In genomic region chr12:102521662-102522277, GRCh38 we compare ENCODE assay signal across 37 cellular contexts. TPM values are rescaled to one million over a fixed set of nuclear protein-coding genes. Genes with fewer than 3 reads are reported as not detected.
"Had no signal": no experiment of that assay in that cellular context is flagged by ENCODE, and none has a peak within 500 bp of the region (broad histone marks: within the 10 kb centered on the region; RNA-seq: fewer than 3 reads in every experiment).

No MANE protein-coding gene starts in this region.

- H3K36me3 ChIP-seq: ascending aorta, cardiac muscle cell had no signal

- H3K4me1 Mint-ChIP-seq: activated B cell treated with CpG ODN at 0.5 μM for 24 hours; activated CD4-positive, alpha-beta memory T cell treated with anti-CD3 and anti-CD28 coated beads, Interleukin-2, amount 10 ng/mL, durations not matched to agents 7 days and 5 days; activated CD8-positive, alpha-beta memory T cell treated with anti-CD3 and anti-CD28 coated beads, Interleukin-2, amount 10 ng/mL, durations not matched to agents 7 days and 5 days; activated naive CD4-positive, alpha-beta T cell treated with anti-CD3 and anti-CD28 coated beads, Interleukin-2, amount 50 U/mL, for 24 hours; activated naive CD8-positive, alpha-beta T cell treated with anti-CD3 and anti-CD28 coated beads, Interleukin-2, amount 10 ng/mL, durations not matched to agents 7 days and 5 days; central memory CD8-positive, alpha-beta T cell had no signal

- DNase-seq: activated B cell treated with CpG ODN at 0.5 μM for 24 hours; activated CD4-positive, alpha-beta memory T cell treated with anti-CD3 and anti-CD28 coated beads, Interleukin-2, amount 10 ng/mL, durations not matched to agents 7 days and 5 days; activated CD4-positive, alpha-beta T cell treated with anti-CD3 and anti-CD28 coated beads for 1 hour; activated CD4-positive, alpha-beta T cell treated with anti-CD3 and anti-CD28 coated beads for 48 hours; activated CD8-positive, alpha-beta memory T cell treated with anti-CD3 and anti-CD28 coated beads for 24 hours; activated CD8-positive, alpha-beta memory T cell treated with anti-CD3 and anti-CD28 coated beads, Interleukin-2, amount 10 ng/mL, durations not matched to agents 7 days and 5 days; activated CD8-positive, alpha-beta memory T cell treated with anti-CD3 and anti-CD28 coated beads, Interleukin-2, amount 50 U/mL, for 48 hours; activated effector memory CD4-positive, alpha-beta T cell treated with anti-CD3 and anti-CD28 coated beads, Interleukin-2, amount 50 U/mL, for 16 hours; activated naive CD4-positive, alpha-beta T cell treated with Interleukin-2 at 50 U/mL for 16 hours; activated naive CD8-positive, alpha-beta T cell treated with anti-CD3 and anti-CD28 coated beads, Interleukin-2, amount 10 ng/mL, durations not matched to agents 7 days and 5 days; activated T-cell treated with anti-CD3 and anti-CD28 coated beads, Interleukin-2, amount 50 U/mL, for 48 hours; amygdala; MM.1S; NCI-H1092 treated with DMSO at 0.1 percent for 48 hours; NCI-H1417; NCI-H187; NCI-H2029 treated with DMSO at 0.1 percent for 48 hours; NCI-H2107; NCI-H2171; NCI-H226; NCI-H446 treated with DMSO at 0.1 percent for 48 hours; NCI-H524; NK-92 treated with Interleukin-12 subunit alpha and Interleukin-12 subunit beta, amount 100 ng/mL, for 24 hours; PC-3; SIG-M5; SW 1271; T-helper 1 cell; T-helper 2 cell; T-helper 9 cell had no signal

- H3K36me3 Mint-ChIP-seq: activated CD8-positive, alpha-beta memory T cell treated with anti-CD3 and anti-CD28 coated beads, Interleukin-2, amount 10 ng/mL, durations not matched to agents 7 days and 5 days; activated naive CD4-positive, alpha-beta T cell treated with anti-CD3 and anti-CD28 coated beads, Interleukin-2, amount 50 U/mL, for 24 hours; activated naive CD8-positive, alpha-beta T cell treated with anti-CD3 and anti-CD28 coated beads, Interleukin-2, amount 10 ng/mL, durations not matched to agents 7 days and 5 days had no signal

- H3K4me1 ChIP-seq: ascending aorta had no signal

- H3K27ac Mint-ChIP-seq: activated B cell treated with CpG ODN at 0.5 μM for 24 hours; activated CD4-positive, alpha-beta memory T cell treated with anti-CD3 and anti-CD28 coated beads, Interleukin-2, amount 10 ng/mL, durations not matched to agents 7 days and 5 days; activated CD8-positive, alpha-beta memory T cell treated with anti-CD3 and anti-CD28 coated beads, Interleukin-2, amount 10 ng/mL, durations not matched to agents 7 days and 5 days; activated naive CD4-positive, alpha-beta T cell treated with anti-CD3 and anti-CD28 coated beads, Interleukin-2, amount 50 U/mL, for 24 hours; activated naive CD8-positive, alpha-beta T cell treated with anti-CD3 and anti-CD28 coated beads, Interleukin-2, amount 10 ng/mL, durations not matched to agents 7 days and 5 days had no signal

- H3K27ac ChIP-seq: ascending aorta, cardiac muscle cell, RWPE1, VCaP had no signal

- H3K4me3 Mint-ChIP-seq: activated B cell treated with CpG ODN at 0.5 μM for 24 hours; activated CD4-positive, alpha-beta memory T cell treated with anti-CD3 and anti-CD28 coated beads, Interleukin-2, amount 10 ng/mL, durations not matched to agents 7 days and 5 days; activated CD8-positive, alpha-beta memory T cell treated with anti-CD3 and anti-CD28 coated beads, Interleukin-2, amount 10 ng/mL, durations not matched to agents 7 days and 5 days; activated naive CD4-positive, alpha-beta T cell treated with anti-CD3 and anti-CD28 coated beads, Interleukin-2, amount 50 U/mL, for 24 hours; activated naive CD8-positive, alpha-beta T cell treated with anti-CD3 and anti-CD28 coated beads, Interleukin-2, amount 10 ng/mL, durations not matched to agents 7 days and 5 days; central memory CD8-positive, alpha-beta T cell had no signal

- H3K4me3 ChIP-seq: ascending aorta, cardiac muscle cell had no signal

- ATAC-seq: activated CD8-positive, alpha-beta memory T cell treated with anti-CD3 and anti-CD28 coated beads, Interleukin-2, amount 10 ng/mL, durations not matched to agents 7 days and 5 days; PC-3; Right ventricle myocardium inferior had no signal

- H3K9me3 Mint-ChIP-seq: activated CD4-positive, alpha-beta memory T cell treated with anti-CD3 and anti-CD28 coated beads, Interleukin-2, amount 10 ng/mL, durations not matched to agents 7 days and 5 days; activated naive CD4-positive, alpha-beta T cell treated with anti-CD3 and anti-CD28 coated beads, Interleukin-2, amount 50 U/mL, for 24 hours had no signal

- H3K9me3 ChIP-seq: ascending aorta had no signal

- H3K27me3 ChIP-seq: ascending aorta, cardiac muscle cell had no signal

RNA-seq across cellular contexts. Expression of gene IGF1, which starts 41.4 kb away (rescaled TPM):
- total RNA-seq: activated B cell treated with CpG ODN at 0.5 μM for 24 hours, cardiac muscle cell, LHCN-M2, PC-3 had no signal
